In the genomic region with DNA sequence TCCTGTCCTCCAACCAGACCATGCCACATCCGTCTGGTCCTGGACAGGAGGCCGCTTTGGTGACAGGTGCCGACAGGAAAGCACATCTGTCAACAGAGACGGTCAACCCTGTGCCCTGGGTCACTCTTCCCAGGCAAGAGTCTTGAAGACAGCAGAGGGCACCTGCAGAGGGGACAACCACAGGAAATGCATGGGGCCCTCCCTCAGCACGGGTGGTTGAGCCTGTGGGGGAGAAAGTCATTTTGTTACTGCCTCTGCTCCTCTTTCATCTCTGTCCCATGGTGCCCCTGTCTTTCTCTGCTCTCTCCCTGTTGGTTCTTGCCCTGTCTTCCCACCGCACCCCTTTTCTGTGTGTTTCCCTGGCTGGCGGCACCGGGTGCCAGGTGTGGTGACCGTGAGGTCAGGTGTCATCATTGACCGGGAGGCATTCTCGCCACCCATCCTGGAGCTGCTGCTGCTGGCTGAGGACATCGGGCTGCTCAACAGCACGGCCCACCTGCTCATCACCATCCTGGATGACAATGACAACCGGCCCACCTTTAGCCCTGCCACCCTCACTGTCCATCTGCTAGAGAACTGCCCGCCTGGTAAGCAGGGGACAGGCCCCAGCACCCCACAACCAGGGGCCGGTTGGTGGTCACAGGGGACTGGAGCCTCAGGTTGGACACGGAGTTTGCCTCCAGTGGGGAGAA, we compare ENCODE assay signal across 24 cellular contexts. TPM values are rescaled to one million over a fixed set of nuclear protein-coding genes. Genes with fewer than 3 reads are reported as not detected.
DNase-seq lines count a peak whose midpoint lies in the region; ATAC-seq, FAIRE-seq and TF ChIP-seq lines count a peak whose summit lies in the region.
"Had no signal": no experiment of that assay in that cellular context is flagged by ENCODE, and none has a peak within 500 bp of the region (broad histone marks: within the 10 kb centered on the region; RNA-seq: fewer than 3 reads in every experiment).

No MANE protein-coding gene starts in this region.

- H3K36me3 ChIP-seq in Loucy (ENCODE audit: insufficient read depth, low read length) (no peaks in the 10 kb centered on the region), neuronal stem cell (replicated peaks in 1 of 2; ENCODE audit: control insufficient read depth in 2 of 2, insufficient read depth in 2 of 2, low read length in 2 of 2) (no peaks in the 10 kb centered on the region), small intestine (ENCODE audit: control insufficient read depth in 2 of 2, insufficient read depth in 2 of 2, low read length in 2 of 2) (no peaks in the 10 kb centered on the region)
- H3K36me3 ChIP-seq: heart left ventricle had no signal

- no peak overlapping the region for H2BK120ac ChIP-seq in neuronal stem cell (ENCODE audit: low read depth, low read length)

- peak overlapping the region; percentile 72 for H3K18ac ChIP-seq in neuronal stem cell (ENCODE audit: low read length)

- CTCF ChIA-PET in activated CD4-positive, alpha-beta T cell treated with anti-CD3 and anti-CD28 coated beads for 36 hours (lab: Charles Lee), result interaction anchor here (1.7 kb wide), 1 partner anchor 16 kb away, joined by 3 read pairs; no protein-coding TSS in a partner anchor
- CTCF ChIA-PET in activated CD4-positive, alpha-beta T cell treated with anti-CD3 and anti-CD28 coated beads, Interleukin-2, amount 10 ng/mL, durations not matched to agents 7 days and 5 days (lab: Charles Lee), result interaction anchor here (1.0 to 1.3 kb wide), 3 partner anchors 10 to 406 kb away, joined by 3 to 5 read pairs (median 4); a partner anchor contains a TSS

- no peaks in the 10 kb centered on the region for H3K36me3 Mint-ChIP-seq in activated CD4-positive, alpha-beta T cell treated with anti-CD3 and anti-CD28 coated beads for 36 hours (ENCODE audit: low read depth)
- no peaks in the 10 kb centered on the region for H3K36me3 Mint-ChIP-seq in activated CD4-positive, alpha-beta T cell treated with anti-CD3 and anti-CD28 coated beads, Interleukin-2, amount 10 ng/mL, durations not matched to agents 7 days and 5 days (ENCODE audit: low read depth)
- H3K36me3 Mint-ChIP-seq: immature natural killer cell had no signal

- no peak overlapping the region for H3K4ac ChIP-seq in neuronal stem cell (ENCODE audit: low read length)

- H3K79me1 ChIP-seq in neuronal stem cell (ENCODE audit: low read depth, low read length), result no peaks in the 10 kb centered on the region

- H2BK5ac ChIP-seq in neuronal stem cell (ENCODE audit: low read length), result no peak overlapping the region

- no peaks in the 10 kb centered on the region for H4K20me1 ChIP-seq in Loucy (ENCODE audit: insufficient read depth, low read length, poor library complexity, severe bottlenecking)

- H3K23ac ChIP-seq in neuronal stem cell (ENCODE audit: low read depth, low read length, poor library complexity), result peak overlapping the region; percentile 31

- H3K4me3 Mint-ChIP-seq in activated CD4-positive, alpha-beta T cell treated with anti-CD3 and anti-CD28 coated beads for 36 hours, result no peak overlapping the region
- no peak overlapping the region for H3K4me3 Mint-ChIP-seq in activated CD4-positive, alpha-beta T cell treated with anti-CD3 and anti-CD28 coated beads, Interleukin-2, amount 10 ng/mL, durations not matched to agents 7 days and 5 days
- H3K4me3 Mint-ChIP-seq: H9, immature natural killer cell, neural crest cell had no signal

- no peak overlapping the region for H4K8ac ChIP-seq in neuronal stem cell (ENCODE audit: low read depth, low read length)

- H2AFZ ChIP-seq in Loucy (ENCODE audit: low read length) (no peak overlapping the region), neuronal stem cell (ENCODE audit: low read length) (no peak overlapping the region)

- no peaks in the 10 kb centered on the region for H3K9me2 ChIP-seq in Loucy (replicated peaks; ENCODE audit: low read depth, low read length)

- H3K4me3 ChIP-seq in Loucy (ENCODE audit: low read length, poor library complexity, severe bottlenecking), result no peak overlapping the region
- H3K4me3 ChIP-seq in neuronal stem cell (ENCODE audit: low read length in 2 of 2), result no peak overlapping the region
- H3K4me3 ChIP-seq in small intestine (ENCODE audit: low read depth in 1 of 2, low read length in 2 of 2), result no peak overlapping the region
- H3K4me3 ChIP-seq: heart left ventricle, psoas muscle, skin epidermis had no signal

- H2BK12ac ChIP-seq in neuronal stem cell (ENCODE audit: low read length), result no peak overlapping the region

- H3K27ac Mint-ChIP-seq in activated CD4-positive, alpha-beta T cell treated with anti-CD3 and anti-CD28 coated beads for 36 hours, result no peak overlapping the region
- H3K27ac Mint-ChIP-seq in activated CD4-positive, alpha-beta T cell treated with anti-CD3 and anti-CD28 coated beads, Interleukin-2, amount 10 ng/mL, durations not matched to agents 7 days and 5 days, result no peak overlapping the region
- H3K27ac Mint-ChIP-seq: H9, immature natural killer cell had no signal

- no peaks in the 10 kb centered on the region for H3K27me3 Mint-ChIP-seq in activated CD4-positive, alpha-beta T cell treated with anti-CD3 and anti-CD28 coated beads for 36 hours
- H3K27me3 Mint-ChIP-seq in activated CD4-positive, alpha-beta T cell treated with anti-CD3 and anti-CD28 coated beads, Interleukin-2, amount 10 ng/mL, durations not matched to agents 7 days and 5 days, result no peaks in the 10 kb centered on the region

- POLR2A ChIA-PET in activated CD4-positive, alpha-beta T cell treated with anti-CD3 and anti-CD28 coated beads for 36 hours (lab: Charles Lee), result no interaction called here
- POLR2A ChIA-PET in activated CD4-positive, alpha-beta T cell treated with anti-CD3 and anti-CD28 coated beads, Interleukin-2, amount 10 ng/mL, durations not matched to agents 7 days and 5 days (lab: Charles Lee), result no interaction called here

- no peak overlapping the region for H4K91ac ChIP-seq in neuronal stem cell (ENCODE audit: low read depth, low read length, poor library complexity)

- no peak overlapping the region for H2AK5ac ChIP-seq in neuronal stem cell (ENCODE audit: low read depth, low read length)

- no peaks in the 10 kb centered on the region for H3K9me3 Mint-ChIP-seq in activated CD4-positive, alpha-beta T cell treated with anti-CD3 and anti-CD28 coated beads for 36 hours (ENCODE audit: low read depth)
- H3K9me3 Mint-ChIP-seq in activated CD4-positive, alpha-beta T cell treated with anti-CD3 and anti-CD28 coated beads, Interleukin-2, amount 10 ng/mL, durations not matched to agents 7 days and 5 days, result no peaks in the 10 kb centered on the region
- H3K9me3 Mint-ChIP-seq: H9, immature natural killer cell had no signal

- H3K4me1 ChIP-seq in Loucy (ENCODE audit: insufficient read depth, low read length, poor library complexity, severe bottlenecking) (peaks cover 13% of the 10 kb centered on the region), neuronal stem cell (ENCODE audit: control insufficient read depth in 2 of 2, insufficient read depth in 1 of 2, low read depth in 1 of 2, low read length in 2 of 2) (no peaks in the 10 kb centered on the region), small intestine (ENCODE audit: control insufficient read depth in 2 of 2, insufficient read depth in 1 of 2, low read depth in 1 of 2, low read length in 1 of 2) (no peaks in the 10 kb centered on the region)
- H3K4me1 ChIP-seq: heart left ventricle, psoas muscle had no signal

- H3K27me3 ChIP-seq in Loucy (ENCODE audit: insufficient read depth, low read length, poor library complexity, severe bottlenecking), result no peaks in the 10 kb centered on the region
- no peaks in the 10 kb centered on the region for H3K27me3 ChIP-seq in neuronal stem cell (ENCODE audit: control insufficient read depth in 3 of 3, insufficient read depth in 3 of 3, low read depth in 1 of 3, low read length in 3 of 3)
- H3K27me3 ChIP-seq in small intestine (ENCODE audit: control insufficient read depth in 2 of 2, insufficient read depth in 2 of 2, low read length in 2 of 2), result no peaks in the 10 kb centered on the region
- H3K27me3 ChIP-seq: heart left ventricle had no signal

- WGBS in neuronal stem cell (ENCODE audit: extremely low coverage in 2 of 2, insufficient read length in 2 of 2, insufficient replicate concordance in 1 of 2), 2 donors, result no CpG with 5 or more reads among the region's 17 CpGs
- WGBS in small intestine, 3 donors, result 69 to 81% (median 76%) methylated on average over 17 of the region's 17 CpGs

- intact Hi-C loops in activated CD4-positive, alpha-beta T cell treated with anti-CD3 and anti-CD28 coated beads for 36 hours (cut with DNase I, micrococcal nuclease), result no loop called here

- TF ChIP-seq CTCF in Loucy (conservative IDR thresholded peaks at IDR 0.05; ENCODE audit: low read length), result no peak

- H3K79me2 ChIP-seq in Loucy (ENCODE audit: insufficient read depth, low read length), result no peaks in the 10 kb centered on the region

- H3K14ac ChIP-seq in neuronal stem cell (ENCODE audit: low read length), result peak overlapping the region; percentile 64

- no peak for FAIRE-seq in small intestine (lab: Jason Lieb, UNC)
- FAIRE-seq: endothelial cell of umbilical vein, HTR-8/SVneo had no signal

- peak overlapping the region; percentile 44 for H3K9ac ChIP-seq in Loucy (ENCODE audit: low read depth, low read length, poor library complexity, severe bottlenecking)
- H3K9ac ChIP-seq in neuronal stem cell (ENCODE audit: low read depth, low read length, poor library complexity), result no peak overlapping the region

- H3K4me2 ChIP-seq in Loucy (ENCODE audit: low read depth, low read length, poor library complexity, severe bottlenecking) (peak overlapping the region; percentile 55), neuronal stem cell (ENCODE audit: insufficient read depth, low read length, poor library complexity, severe bottlenecking) (no peak overlapping the region)

- peaks cover 6% of the 10 kb centered on the region for H3K4me1 Mint-ChIP-seq in activated CD4-positive, alpha-beta T cell treated with anti-CD3 and anti-CD28 coated beads for 36 hours
- peaks cover 8% of the 10 kb centered on the region for H3K4me1 Mint-ChIP-seq in activated CD4-positive, alpha-beta T cell treated with anti-CD3 and anti-CD28 coated beads, Interleukin-2, amount 10 ng/mL, durations not matched to agents 7 days and 5 days
- H3K4me1 Mint-ChIP-seq: immature natural killer cell, neural crest cell had no signal

- no peak for DNase-seq in activated CD4-positive, alpha-beta T cell treated with anti-CD3 and anti-CD28 coated beads for 36 hours
- no peak for DNase-seq in activated CD4-positive, alpha-beta T cell treated with anti-CD3 and anti-CD28 coated beads, Interleukin-2, amount 10 ng/mL, durations not matched to agents 7 days and 5 days
- DNase-seq in neuronal stem cell (ENCODE audit: low spot score), result no peak
- no peak for DNase-seq in stimulated activated CD4-positive, alpha-beta T cell treated with anti-CD3 and anti-CD28 coated beads, Interleukin-4, amount 100 ng/mL, for 4 hours
- no peak for DNase-seq in small intestine
- DNase-seq: activated CD4-positive, CD25-positive, alpha-beta regulatory T cell treated with anti-CD3 and anti-CD28 coated beads, Interleukin-2, amount 50 U/mL, for 72 hours; activated effector memory CD4-positive, alpha-beta T cell treated with Interleukin-2 at 50 U/mL for 16 hours; amygdala; H9; immature natural killer cell; left ventricle myocardium superior; NCI-H1417 treated with DMSO at 0.1 percent for 48 hours; NCI-H526; T1000 had no signal

- H3K27ac ChIP-seq in neuronal stem cell (replicated peaks; ENCODE audit: low read length) (no peak overlapping the region), small intestine (ENCODE audit: low read depth in 1 of 2, low read length in 1 of 2) (no peak overlapping the region)
- H3K27ac ChIP-seq: 22Rv1, heart left ventricle, psoas muscle, skin epidermis had no signal

- no peaks in the 10 kb centered on the region for H3K9me3 ChIP-seq in Loucy (ENCODE audit: insufficient read depth, low read depth, low read length)
- no peaks in the 10 kb centered on the region for H3K9me3 ChIP-seq in neuronal stem cell (replicated peaks in 1 of 2; ENCODE audit: control insufficient read depth in 2 of 2, insufficient read depth in 1 of 2, low read depth in 1 of 2, low read length in 2 of 2)
- no peaks in the 10 kb centered on the region for H3K9me3 ChIP-seq in small intestine (ENCODE audit: control insufficient read depth, low read depth)
- H3K9me3 ChIP-seq: heart left ventricle, psoas muscle had no signal

- no peaks in the 10 kb centered on the region for H3F3A ChIP-seq in Loucy (ENCODE audit: low read depth)

- no peak overlapping the region for H2BK15ac ChIP-seq in neuronal stem cell (ENCODE audit: low read length)

- ATAC-seq in activated CD4-positive, alpha-beta T cell treated with anti-CD3 and anti-CD28 coated beads for 36 hours, result peak; percentile 88
- ATAC-seq in GM18907 (IDR thresholded peaks at IDR 0.05; ENCODE audit: unreplicated experiment), result peak; percentile 70
- ATAC-seq in GM21723 (IDR thresholded peaks at IDR 0.05; ENCODE audit: unreplicated experiment), result no peak
- ATAC-seq: left ventricle myocardium superior had no signal

RNA-seq across cellular contexts. Expression of a gene that starts 17.6 kb away (rescaled TPM):
- 100 to 1,000 TPM in 1 of 2 experiments, 10 to 100 TPM in 1; 78.2 to 104 TPM for total RNA-seq in activated CD4-positive, alpha-beta T cell treated with anti-CD3 and anti-CD28 coated beads for 36 hours
- 100 to 1,000 TPM; 120 to 148 TPM for total RNA-seq in activated CD4-positive, alpha-beta T cell treated with anti-CD3 and anti-CD28 coated beads, Interleukin-2, amount 10 ng/mL, durations not matched to agents 7 days and 5 days
- polyA plus RNA-seq in neuronal stem cell (2013, experiment 1 of 2), result 0.29 TPM
- 0.48 TPM for polyA plus RNA-seq in neuronal stem cell (2013, experiment 2 of 2)
- polyA plus RNA-seq in small intestine, result 10 to 100 TPM; 26.6 to 58.9 (median 49.6) TPM
- total RNA-seq: neural crest cell had no signal
